In genomic region chr20:61874421-61875068, GRCh38 we compare ENCODE assay signal across 10 cellular contexts.
A peak's percentile ranks its signal among the peaks of the same experiment; 100 is the strongest.
DNase-seq lines count a peak whose midpoint lies in the region; ATAC-seq and TF ChIP-seq lines count a peak whose summit lies in the region.
"Had no signal": no experiment of that assay in that cellular context is flagged by ENCODE, and none has a peak within 500 bp of the region (broad histone marks: within the 10 kb centered on the region; RNA-seq: fewer than 3 reads in every experiment).

No MANE protein-coding gene starts in this region.

- no peaks in the 10 kb centered on the region for H3K4me1 ChIP-seq in prostate gland (replicated peaks)

- no peak overlapping the region for H3K27ac ChIP-seq in prostate gland

- H3K4me3 Mint-ChIP-seq in activated CD4-positive, alpha-beta memory T cell treated with anti-CD3 and anti-CD28 coated beads for 36 hours: no peak overlapping the region
- no peak overlapping the region for H3K4me3 Mint-ChIP-seq in activated CD4-positive, alpha-beta memory T cell treated with anti-CD3 and anti-CD28 coated beads, Interleukin-2, amount 10 ng/mL, durations not matched to agents 7 days and 5 days
- H3K4me3 Mint-ChIP-seq in stimulated activated memory B cell treated with anti-CD40 and anti-IgM and Interleukin-4, amounts not matched to agents 10 μg/mL and 1 μg/mL and 100 μg/mL, for 72 hours: no peak overlapping the region

- peaks cover 2% of the 10 kb centered on the region for H3K27me3 ChIP-seq in prostate gland (replicated peaks; ENCODE audit: insufficient read depth)

- H3K4me3 ChIP-seq in prostate gland: no peak overlapping the region

- no peak for TF ChIP-seq POLR2A in prostate gland (IDR thresholded peaks at IDR 0.05)

- H3K9me3 Mint-ChIP-seq in activated CD4-positive, alpha-beta memory T cell treated with anti-CD3 and anti-CD28 coated beads for 36 hours: no peaks in the 10 kb centered on the region
- H3K9me3 Mint-ChIP-seq in activated CD4-positive, alpha-beta memory T cell treated with anti-CD3 and anti-CD28 coated beads, Interleukin-2, amount 10 ng/mL, durations not matched to agents 7 days and 5 days: no peaks in the 10 kb centered on the region
- no peaks in the 10 kb centered on the region for H3K9me3 Mint-ChIP-seq in stimulated activated memory B cell treated with anti-CD40 and anti-IgM and Interleukin-4, amounts not matched to agents 10 μg/mL and 1 μg/mL and 100 μg/mL, for 72 hours

- ATAC-seq in stimulated activated memory B cell treated with anti-CD40 and anti-IgM and Interleukin-4, amounts not matched to agents 10 μg/mL and 1 μg/mL and 100 μg/mL, for 72 hours: no peak

- peak; percentile 14 for DNase-seq in activated CD4-positive, alpha-beta memory T cell treated with anti-CD3 and anti-CD28 coated beads for 36 hours
- no peak for DNase-seq in activated CD4-positive, alpha-beta memory T cell treated with anti-CD3 and anti-CD28 coated beads, Interleukin-2, amount 10 ng/mL, durations not matched to agents 7 days and 5 days
- DNase-seq in NCI-H748 (lab: John Stamatoyannopoulos, UW; ENCODE audit: unreplicated experiment): peak; percentile 83
- peak; percentile 35 for DNase-seq in dermis blood vessel endothelial cell
- peak; percentile 74 for DNase-seq in prostate gland (ENCODE audit: low spot score)
- no peak for DNase-seq in putamen (ENCODE audit: low spot score)
- DNase-seq in occipital lobe (lab: John Stamatoyannopoulos, UW): no peak
- DNase-seq: activated CD4-positive, alpha-beta T cell treated with anti-CD3 and anti-CD28 coated beads, Interleukin-2, amount 50 U/mL, for 1 hour; NCI-H1694 had no signal

- 38% methylated on average over 27 of the region's 27 CpGs for WGBS in prostate gland

- no peaks in the 10 kb centered on the region for H3K9me3 ChIP-seq in prostate gland

- peak in 3 of 4 experiments; percentile 37 to 62 (median 56) for TF ChIP-seq CTCF in prostate gland (IDR thresholded peaks at IDR 0.05)

- H3K36me3 ChIP-seq in prostate gland: no peaks in the 10 kb centered on the region

- POLR2A ChIA-PET in activated CD4-positive, alpha-beta memory T cell treated with anti-CD3 and anti-CD28 coated beads for 36 hours (lab: Charles Lee): no interaction called here
- POLR2A ChIA-PET in activated CD4-positive, alpha-beta memory T cell treated with anti-CD3 and anti-CD28 coated beads, Interleukin-2, amount 10 ng/mL, durations not matched to agents 7 days and 5 days (lab: Charles Lee): no interaction called here

- intact Hi-C loops in activated CD4-positive, alpha-beta memory T cell treated with anti-CD3 and anti-CD28 coated beads for 36 hours (cut with micrococcal nuclease): no loop called here
- intact Hi-C loops in prostate gland (cut with DNase I): no loop called here

- H3K27ac Mint-ChIP-seq in activated CD4-positive, alpha-beta memory T cell treated with anti-CD3 and anti-CD28 coated beads for 36 hours: no peak overlapping the region
- no peak overlapping the region for H3K27ac Mint-ChIP-seq in activated CD4-positive, alpha-beta memory T cell treated with anti-CD3 and anti-CD28 coated beads, Interleukin-2, amount 10 ng/mL, durations not matched to agents 7 days and 5 days
- H3K27ac Mint-ChIP-seq in stimulated activated memory B cell treated with anti-CD40 and anti-IgM and Interleukin-4, amounts not matched to agents 10 μg/mL and 1 μg/mL and 100 μg/mL, for 72 hours: no peak overlapping the region

- no peaks in the 10 kb centered on the region for H3K4me1 Mint-ChIP-seq in activated CD4-positive, alpha-beta memory T cell treated with anti-CD3 and anti-CD28 coated beads for 36 hours (ENCODE audit: low read depth)
- no peaks in the 10 kb centered on the region for H3K4me1 Mint-ChIP-seq in activated CD4-positive, alpha-beta memory T cell treated with anti-CD3 and anti-CD28 coated beads, Interleukin-2, amount 10 ng/mL, durations not matched to agents 7 days and 5 days
- H3K4me1 Mint-ChIP-seq in stimulated activated memory B cell treated with anti-CD40 and anti-IgM and Interleukin-4, amounts not matched to agents 10 μg/mL and 1 μg/mL and 100 μg/mL, for 72 hours: no peaks in the 10 kb centered on the region

- H3K36me3 Mint-ChIP-seq in activated CD4-positive, alpha-beta memory T cell treated with anti-CD3 and anti-CD28 coated beads for 36 hours: no peaks in the 10 kb centered on the region
- H3K36me3 Mint-ChIP-seq in activated CD4-positive, alpha-beta memory T cell treated with anti-CD3 and anti-CD28 coated beads, Interleukin-2, amount 10 ng/mL, durations not matched to agents 7 days and 5 days (ENCODE audit: low read depth): no peaks in the 10 kb centered on the region
- H3K36me3 Mint-ChIP-seq in stimulated activated memory B cell treated with anti-CD40 and anti-IgM and Interleukin-4, amounts not matched to agents 10 μg/mL and 1 μg/mL and 100 μg/mL, for 72 hours: no peaks in the 10 kb centered on the region

- CTCF ChIA-PET in activated CD4-positive, alpha-beta memory T cell treated with anti-CD3 and anti-CD28 coated beads for 36 hours (lab: Charles Lee): no interaction called here
- CTCF ChIA-PET in activated CD4-positive, alpha-beta memory T cell treated with anti-CD3 and anti-CD28 coated beads, Interleukin-2, amount 10 ng/mL, durations not matched to agents 7 days and 5 days (lab: Charles Lee): no interaction called here

- no peaks in the 10 kb centered on the region for H3K27me3 Mint-ChIP-seq in activated CD4-positive, alpha-beta memory T cell treated with anti-CD3 and anti-CD28 coated beads for 36 hours
- no peaks in the 10 kb centered on the region for H3K27me3 Mint-ChIP-seq in activated CD4-positive, alpha-beta memory T cell treated with anti-CD3 and anti-CD28 coated beads, Interleukin-2, amount 10 ng/mL, durations not matched to agents 7 days and 5 days
- H3K27me3 Mint-ChIP-seq in stimulated activated memory B cell treated with anti-CD40 and anti-IgM and Interleukin-4, amounts not matched to agents 10 μg/mL and 1 μg/mL and 100 μg/mL, for 72 hours: peaks cover 8% of the 10 kb centered on the region

Comparison
In these comparisons a context has a peak if more than half of its experiments do, and no peak if none do; other contexts are left out.
1. DNase-seq: peak in activated CD4-positive, alpha-beta memory T cell treated with anti-CD3 and anti-CD28 coated beads for 36 hours (single experiment), NCI-H748 (single experiment), dermis blood vessel endothelial cell (single experiment) and prostate gland (single experiment); none in activated CD4-positive, alpha-beta memory T cell treated with anti-CD3 and anti-CD28 coated beads, Interleukin-2, amount 10 ng/mL, durations not matched to agents 7 days and 5 days (single experiment), putamen (single experiment) and occipital lobe (single experiment).